In genomic region chr22:36351921-36352774, GRCh38 we compare ENCODE assay signal across 8 cellular contexts. TPM values are rescaled to one million over a fixed set of nuclear protein-coding genes. Genes with fewer than 3 reads are reported as not detected.
DNase-seq lines count a peak whose midpoint lies in the region; ATAC-seq and TF ChIP-seq lines count a peak whose summit lies in the region.

No MANE protein-coding gene starts in this region.

- peaks cover 98 to 100% (median 100%) of the 10 kb centered on the region in 11 experiments for H4K20me1 ChIP-seq in BLaER1 treated with 17β-estradiol and CSF1 and Interleukin-3, amounts not matched to agents 10 nM and 100 nM

- no peak for DNase-seq in HPDE6-E6E7 (ENCODE audit: extremely low spot score)
- no peak for DNase-seq in AG08396 (ENCODE audit: low spot score)
- DNase-seq in SIG-M5 treated with dmso at 0.1 percent for 504 hours (lab: John Stamatoyannopoulos, UW; ENCODE audit: unreplicated experiment), result no peak

- H3K27ac ChIP-seq in BLaER1 treated with 17β-estradiol and CSF1 and Interleukin-3, amounts not matched to agents 10 nM and 100 nM, result peak overlapping the region in 8 of 11 experiments; percentile 6 to 49 (median 30); a peak in 12 of 22 replicates
- peak overlapping the region; percentile 91 for H3K27ac ChIP-seq in neutrophil

- no peaks in the 10 kb centered on the region for H3K27me3 ChIP-seq in BLaER1 treated with 17β-estradiol and CSF1 and Interleukin-3, amounts not matched to agents 10 nM and 100 nM
- H3K27me3 ChIP-seq in neutrophil, result no peaks in the 10 kb centered on the region

- H3K9ac ChIP-seq in BLaER1 treated with 17β-estradiol and CSF1 and Interleukin-3, amounts not matched to agents 10 nM and 100 nM, result peak overlapping the region in 7 of 11 experiments; percentile 6 to 43 (median 19); a peak in 5 of 22 replicates

- H3K9me3 ChIP-seq in BLaER1 treated with 17β-estradiol and CSF1 and Interleukin-3, amounts not matched to agents 10 nM and 100 nM (replicated peaks in 1 of 11), result no peaks in the 10 kb centered on the region
- H3K9me3 ChIP-seq in neutrophil, result no peaks in the 10 kb centered on the region

- H3K4me2 ChIP-seq in BLaER1 treated with 17β-estradiol and CSF1 and Interleukin-3, amounts not matched to agents 10 nM and 100 nM, result peak overlapping the region; percentile 7 to 99 (median 86); a peak in 21 of 22 replicates

- peaks cover 65 to 91% (median 79%) of the 10 kb centered on the region in 10 experiments for H3K4me1 ChIP-seq in BLaER1 treated with 17β-estradiol and CSF1 and Interleukin-3, amounts not matched to agents 10 nM and 100 nM
- peaks cover 60 to 83% of the 10 kb centered on the region in 2 experiments for H3K4me1 ChIP-seq in neutrophil (ENCODE audit: control insufficient read depth in 1 of 2, insufficient read depth in 1 of 2, low read depth in 1 of 2, low read length in 1 of 2)

- ATAC-seq in SK-N-SH treated with all-trans-retinoic acid at 6 μM for 48 hours, result peak; percentile 8
- peak; percentile 65 for ATAC-seq in esophagus mucosa
- ATAC-seq in GM19467 (IDR thresholded peaks at IDR 0.05; ENCODE audit: unreplicated experiment), result no peak

- peaks cover 13 to 99% (median 89%) of the 10 kb centered on the region in 11 experiments for H3K36me3 ChIP-seq in BLaER1 treated with 17β-estradiol and CSF1 and Interleukin-3, amounts not matched to agents 10 nM and 100 nM
- peaks cover 36% of the 10 kb centered on the region for H3K36me3 ChIP-seq in neutrophil

- TF ChIP-seq CTCF in neutrophil (IDR thresholded peaks at IDR 0.05), result no peak

- no peak overlapping the region for H3K4me3 ChIP-seq in BLaER1 treated with 17β-estradiol and CSF1 and Interleukin-3, amounts not matched to agents 10 nM and 100 nM
- H3K4me3 ChIP-seq in neutrophil (ENCODE audit: low read depth in 1 of 2, low read length in 1 of 2), result no peak overlapping the region

TF ChIP-seq in SK-N-SH treated with all-trans-retinoic acid at 6 μM for 48 hours, 23 proteins besides CTCF, POLR2A, EP300 and RAD21:
- TF ChIP-seq CSRNP3 (CRISPR knock-in tag; IDR thresholded peaks at IDR 0.05) (no peak), POU6F1 (CRISPR knock-in tag; IDR thresholded peaks at IDR 0.05; ENCODE audit: borderline replicate concordance, low read depth) (no peak), RARB (CRISPR knock-in tag; IDR thresholded peaks at IDR 0.05) (no peak), PPARA (CRISPR knock-in tag; IDR thresholded peaks at IDR 0.05; ENCODE audit: borderline replicate concordance) (no peak), ZNF70 (CRISPR knock-in tag; IDR thresholded peaks at IDR 0.05) (no peak), SNAI2 (CRISPR knock-in tag; IDR thresholded peaks at IDR 0.05) (no peak), TCF4 (CRISPR knock-in tag; IDR thresholded peaks at IDR 0.05; ENCODE audit: borderline replicate concordance) (no peak), CSDC2 (CRISPR knock-in tag; IDR thresholded peaks at IDR 0.05) (no peak), ZNF8 (CRISPR knock-in tag; IDR thresholded peaks at IDR 0.05) (no peak)

RNA-seq across cellular contexts. Expression of gene MYH9, which starts 35.6 kb away (rescaled TPM):
- 487 TPM for total RNA-seq in esophagus mucosa
